ENCODE assay signal across 13 cellular contexts in the genomic region with DNA sequence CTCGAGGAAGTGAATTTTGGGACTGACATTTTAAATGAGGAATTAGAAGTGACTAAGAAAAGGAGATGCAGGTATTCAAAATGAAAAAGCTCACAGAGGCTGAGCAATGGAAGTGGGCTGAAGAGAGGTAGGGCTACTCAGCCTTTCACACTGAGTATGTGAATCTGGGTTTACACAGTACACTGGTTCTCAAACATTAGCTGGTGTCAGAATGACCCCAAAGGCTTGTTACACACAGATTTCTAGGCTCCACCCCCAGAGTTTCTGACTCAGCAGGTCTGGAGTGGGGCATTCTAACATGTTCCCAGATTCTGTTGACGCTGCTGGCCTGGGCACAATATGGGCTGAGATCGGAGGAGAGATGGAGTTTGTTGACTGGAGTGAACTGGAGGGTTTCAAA. TPM values are rescaled to one million over a fixed set of nuclear protein-coding genes. Genes with fewer than 3 reads are reported as not detected.
DNase-seq lines count a peak whose midpoint lies in the region; ATAC-seq and TF ChIP-seq lines count a peak whose summit lies in the region.
"Had no signal": no experiment of that assay in that cellular context is flagged by ENCODE, and none has a peak within 500 bp of the region (broad histone marks: within the 10 kb centered on the region; RNA-seq: fewer than 3 reads in every experiment).

No MANE protein-coding gene starts in this region.

- no peak overlapping the region for H3K27ac Mint-ChIP-seq in glutamatergic neuron (ENCODE audit: unreplicated experiment)
- H3K27ac Mint-ChIP-seq in naive thymus-derived CD8-positive, alpha-beta T cell, result peak overlapping the region in 2 of 10 donors; percentile 6 to 83
- H3K27ac Mint-ChIP-seq: activated naive CD4-positive, alpha-beta T cell treated with anti-CD3 and anti-CD28 coated beads, Interleukin-2, amount 50 U/mL, for 24 hours; dendritic cell treated with granulocyte-macrophage colony-stimulating factor and Interleukin-4, amounts not matched to agents 40 ng/mL and 50 ng/mL, for 4 days had no signal

- H3K9me3 ChIP-seq in vagina, result no peaks in the 10 kb centered on the region

- peak overlapping the region; percentile 50 for H3K4me3 Mint-ChIP-seq in glutamatergic neuron (ENCODE audit: unreplicated experiment)
- H3K4me3 Mint-ChIP-seq in naive thymus-derived CD8-positive, alpha-beta T cell, result no peak overlapping the region
- H3K4me3 Mint-ChIP-seq: activated naive CD4-positive, alpha-beta T cell treated with anti-CD3 and anti-CD28 coated beads, Interleukin-2, amount 50 U/mL, for 24 hours; dendritic cell treated with granulocyte-macrophage colony-stimulating factor and Interleukin-4, amounts not matched to agents 40 ng/mL and 50 ng/mL, for 4 days had no signal

- no peak for TF ChIP-seq CTCF in glutamatergic neuron (IDR thresholded peaks at IDR 0.05; ENCODE audit: partially characterized antibody, unreplicated experiment)
- no peak for TF ChIP-seq CTCF in vagina (IDR thresholded peaks at IDR 0.05)

- H3K27me3 ChIP-seq in vagina, result no peaks in the 10 kb centered on the region

- H3K9me3 Mint-ChIP-seq in glutamatergic neuron (ENCODE audit: unreplicated experiment), result peaks cover 2% of the 10 kb centered on the region
- H3K9me3 Mint-ChIP-seq in naive thymus-derived CD8-positive, alpha-beta T cell, result peaks cover 0 to 12% (median 2%) of the 10 kb centered on the region in 9 donors
- H3K9me3 Mint-ChIP-seq: activated naive CD4-positive, alpha-beta T cell treated with anti-CD3 and anti-CD28 coated beads, Interleukin-2, amount 50 U/mL, for 24 hours; dendritic cell treated with granulocyte-macrophage colony-stimulating factor and Interleukin-4, amounts not matched to agents 40 ng/mL and 50 ng/mL, for 4 days had no signal

- peaks cover 7% of the 10 kb centered on the region for H3K27me3 Mint-ChIP-seq in glutamatergic neuron (ENCODE audit: unreplicated experiment)
- peaks cover 0 to 15% (median 3%) of the 10 kb centered on the region in 5 donors for H3K27me3 Mint-ChIP-seq in naive thymus-derived CD8-positive, alpha-beta T cell

- TF ChIP-seq POLR2A in vagina (IDR thresholded peaks at IDR 0.05), result no peak

- intact Hi-C loops in vagina (cut with DNase I), result no loop called here

- POLR2A ChIA-PET in naive thymus-derived CD8-positive, alpha-beta T cell (lab: Charles Lee), result no interaction called here

- DNase-seq in EH (ENCODE audit: low read depth), result peak; percentile 4
- DNase-seq in M059J (ENCODE audit: low read depth), result peak; percentile 59
- DNase-seq in glutamatergic neuron, result no peak
- no peak for DNase-seq in naive thymus-derived CD8-positive, alpha-beta T cell
- no peak for DNase-seq in DMS79 treated with DMSO at 0.1 percent for 48 hours (lab: John Stamatoyannopoulos, UW)
- no peak for DNase-seq in vagina (ENCODE audit: extremely low spot score in 2 of 2)
- no peak for DNase-seq in OCI-M1 (lab: John Stamatoyannopoulos, UW)
- DNase-seq: GM23248, NCI-H2171, SIG-M5 had no signal

- H3K36me3 ChIP-seq in vagina, result no peaks in the 10 kb centered on the region

- H3K36me3 Mint-ChIP-seq in glutamatergic neuron (ENCODE audit: unreplicated experiment), result peaks cover 7% of the 10 kb centered on the region
- H3K36me3 Mint-ChIP-seq in naive thymus-derived CD8-positive, alpha-beta T cell, result no peaks in the 10 kb centered on the region
- H3K36me3 Mint-ChIP-seq: activated naive CD4-positive, alpha-beta T cell treated with anti-CD3 and anti-CD28 coated beads, Interleukin-2, amount 50 U/mL, for 24 hours had no signal

- ATAC-seq in GM21526 (IDR thresholded peaks at IDR 0.05; ENCODE audit: low FRiP score, unreplicated experiment), result peak; percentile 75
- no peak for ATAC-seq in naive thymus-derived CD8-positive, alpha-beta T cell

- no peaks in the 10 kb centered on the region for H3K4me1 ChIP-seq in vagina

- no peak overlapping the region for H3K4me3 ChIP-seq in vagina
- H3K4me3 ChIP-seq: GM23248 had no signal

- H3K27ac ChIP-seq in vagina, result no peak overlapping the region
- H3K27ac ChIP-seq: GM23248 had no signal

- H3K4me1 Mint-ChIP-seq in glutamatergic neuron (ENCODE audit: low read depth, unreplicated experiment), result peaks cover 48% of the 10 kb centered on the region
- no peaks in the 10 kb centered on the region for H3K4me1 Mint-ChIP-seq in naive thymus-derived CD8-positive, alpha-beta T cell
- H3K4me1 Mint-ChIP-seq: activated naive CD4-positive, alpha-beta T cell treated with anti-CD3 and anti-CD28 coated beads, Interleukin-2, amount 50 U/mL, for 24 hours had no signal

RNA-seq across cellular contexts. Expression of gene CADM1, which starts 32.8 kb away (rescaled TPM):
- 65.0 and 71.9 TPM in 2 replicates for total RNA-seq in M059J (2014; rRNA removed; shearing (Covaris generic))
- total RNA-seq in glutamatergic neuron (ENCODE audit: unreplicated experiment) (1,339 TPM), vagina (37.1 TPM)
- total RNA-seq in naive thymus-derived CD8-positive, alpha-beta T cell, result not detected
- 1 to 10 TPM in 1 of 3 donors, not detected in 2; 3.5 TPM for polyA plus RNA-seq in naive thymus-derived CD8-positive, alpha-beta T cell

Comparison
In these comparisons a context has a peak if more than half of its experiments do, and no peak if none do; other contexts are left out.
1. DNase-seq: peak in EH (single experiment) and M059J (single experiment); none in glutamatergic neuron (single experiment), naive thymus-derived CD8-positive, alpha-beta T cell (0 of 10), DMS79 treated with DMSO at 0.1 percent for 48 hours (single experiment), vagina (0 of 2) and OCI-M1 (single experiment).
2. RNA of gene CADM1, which starts 32.8 kb away (total RNA-seq): 1,339 TPM in glutamatergic neuron (single experiment), 65.0 to 71.9 TPM in M059J and 37.1 TPM in vagina (single experiment); not detected in naive thymus-derived CD8-positive, alpha-beta T cell; every median in the first group is over 10 times any median in the second.